ENCODE assay signal across 1 cellular context in genomic region chr6:4474810-4475209, GRCh38.
TF ChIP-seq lines count a peak whose summit lies in the region.

No MANE protein-coding gene starts in this region.

TF ChIP-seq in H1, 55 proteins besides CTCF, POLR2A, EP300 and RAD21 (continued from another document):
- TF ChIP-seq BCL11A (IDR thresholded peaks at IDR 0.05; ENCODE audit: low read depth in 2 of 2, low read length in 2 of 2) (no peak), RBBP5 (IDR thresholded peaks at IDR 0.05; ENCODE audit: borderline replicate concordance, low read depth, low read length) (no peak), RNF2 (IDR thresholded peaks at IDR 0.05; ENCODE audit: borderline replicate concordance, low read depth, low read length, missing control alignments, poor library complexity, severe bottlenecking) (no peak), CBX5 (IDR thresholded peaks at IDR 0.05; ENCODE audit: low read depth, low read length) (no peak), NANOG (IDR thresholded peaks at IDR 0.05; ENCODE audit: insufficient read depth, low read depth, low read length, poor library complexity, severe bottlenecking) (no peak), JUND (IDR thresholded peaks at IDR 0.05; ENCODE audit: low read length) (no peak)
- TF ChIP-seq, protein P1, sequence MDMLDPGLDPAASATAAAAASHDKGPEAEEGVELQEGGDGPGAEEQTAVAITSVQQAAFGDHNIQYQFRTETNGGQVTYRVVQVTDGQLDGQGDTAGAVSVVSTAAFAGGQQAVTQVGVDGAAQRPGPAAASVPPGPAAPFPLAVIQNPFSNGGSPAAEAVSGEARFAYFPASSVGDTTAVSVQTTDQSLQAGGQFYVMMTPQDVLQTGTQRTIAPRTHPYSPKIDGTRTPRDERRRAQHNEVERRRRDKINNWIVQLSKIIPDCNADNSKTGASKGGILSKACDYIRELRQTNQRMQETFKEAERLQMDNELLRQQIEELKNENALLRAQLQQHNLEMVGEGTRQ (IDR thresholded peaks at IDR 0.05; ENCODE audit: low read length): no peak
